16 cellular contexts compared by ENCODE assay signal in genomic region chrX:17390325-17390992, GRCh38. TPM values are rescaled to one million over a fixed set of nuclear protein-coding genes. Genes with fewer than 3 reads are reported as not detected.
A peak's percentile ranks its signal among the peaks of the same experiment; 100 is the strongest.
DNase-seq lines count a peak whose midpoint lies in the region; ATAC-seq, FAIRE-seq and TF ChIP-seq lines count a peak whose summit lies in the region.
"Had no signal": no experiment of that assay in that cellular context is flagged by ENCODE, and none has a peak within 500 bp of the region (broad histone marks: within the 10 kb centered on the region; RNA-seq: fewer than 3 reads in every experiment).

No MANE protein-coding gene starts in this region.

- WGBS in psoas muscle, 3 donors = 35 to 46% (median 39%) methylated on average over 6 of the region's 6 CpGs

- H3K27ac ChIP-seq in HEK293 (ENCODE audit: extremely low read depth, low read depth, low read length) (no peak overlapping the region), psoas muscle (no peak overlapping the region)
- H3K27ac ChIP-seq: SJSA1 had no signal

- H3K4me1 ChIP-seq in HEK293 (ENCODE audit: control insufficient read depth, insufficient read depth, low read length) (0 out of 2 replicates have a peak, but pooled peaks cover 2% of the 10 kb centered on the region), psoas muscle (no peaks in the 10 kb centered on the region)
- H3K4me1 ChIP-seq: Caco-2, SJSA1 had no signal

- POLR2A ChIA-PET in HEK293 (lab: Yijun Ruan, JAX) = interaction anchor here (0.6 kb wide), 1 partner anchor 22 kb away, joined by 3 read pairs; no protein-coding TSS in a partner anchor

- CTCF ChIA-PET in HEK293 (lab: Yijun Ruan, JAX) = interaction anchor here (0.5 to 0.7 kb wide), 2 partner anchors 274 to 352 kb away, joined by 3 to 7 read pairs; no protein-coding TSS in a partner anchor

- TF ChIP-seq CTCF in AG09319 (IDR thresholded peaks at IDR 0.05; ENCODE audit: low read depth, low read length) (no peak), HEK293 (tag by site-specific recombination; IDR thresholded peaks at IDR 0.05) (no peak), psoas muscle (IDR thresholded peaks at IDR 0.05) (no peak)

- H3K9me3 ChIP-seq in HEK293 (ENCODE audit: control insufficient read depth, insufficient read depth, low read depth, low read length) (no peaks in the 10 kb centered on the region), psoas muscle (no peaks in the 10 kb centered on the region)
- H3K9me3 ChIP-seq: Caco-2, SJSA1 had no signal

- ATAC-seq in psoas muscle = peak in 3 of 4 donors; percentile 30 to 51 (median 47)

- peak; percentile 51 for FAIRE-seq in colon (lab: Jason Lieb, UNC)
- FAIRE-seq: H54 had no signal

- peak; percentile 49 for DNase-seq in AG09319 (ENCODE audit: extremely low read depth, low read depth)
- no peak for DNase-seq in psoas muscle
- no peak for DNase-seq in NCI-H2171 treated with DMSO at 0.1 percent for 48 hours (lab: John Stamatoyannopoulos, UW)
- no peak for DNase-seq in ecto neural progenitor cell (ENCODE audit: low spot score)
- no peak for DNase-seq in NCI-H1048 (lab: John Stamatoyannopoulos, UW)
- DNase-seq: Caco-2, DMS153, EL, NCI-H187, NCI-H345, NCI-H526 treated with DMSO at 0.1 percent for 48 hours had no signal

- intact Hi-C loops in psoas muscle (cut with DNase I) = no loop called here

- H3K4me3 ChIP-seq in HEK293 (ENCODE audit: low read depth, low read length) = no peak overlapping the region
- no peak overlapping the region for H3K4me3 ChIP-seq in psoas muscle
- H3K4me3 ChIP-seq: SJSA1 had no signal

- peaks cover 0 to 11% (median 0%) of the 10 kb centered on the region in 3 donors for H3K27me3 ChIP-seq in psoas muscle (ENCODE audit: insufficient read depth in 3 of 3, low read length in 2 of 3)
- H3K27me3 ChIP-seq: SJSA1 had no signal

- H3K36me3 ChIP-seq in HEK293 (ENCODE audit: control insufficient read depth in 2 of 2, insufficient read depth in 1 of 2, low read length in 2 of 2) (no peaks in the 10 kb centered on the region), psoas muscle (ENCODE audit: insufficient read depth in 1 of 2, low read depth in 1 of 2) (no peaks in the 10 kb centered on the region)
- H3K36me3 ChIP-seq: SJSA1 had no signal

TF ChIP-seq in HEK293, 187 proteins besides CTCF, POLR2A, EP300 and RAD21:
- no peak for TF ChIP-seq ZNF791 (tag by site-specific recombination; IDR thresholded peaks at IDR 0.05)
- no peak for TF ChIP-seq ZNF202 (tag by site-specific recombination; IDR thresholded peaks at IDR 0.05; ENCODE audit: borderline replicate concordance)
- no peak for TF ChIP-seq ZNF248 (tag by site-specific recombination; IDR thresholded peaks at IDR 0.05)
- no peak for TF ChIP-seq YY2 (tag by site-specific recombination; IDR thresholded peaks at IDR 0.05)
- no peak for TF ChIP-seq SETDB1 (IDR thresholded peaks at IDR 0.05; ENCODE audit: insufficient read length, low read length)
- no peak for TF ChIP-seq INSM2 (tag by site-specific recombination; IDR thresholded peaks at IDR 0.05)
- TF ChIP-seq KLF1 (tag by site-specific recombination; IDR thresholded peaks at IDR 0.05) = no peak
- peak; percentile 28; the same call in 1 of the 2 replicates for TF ChIP-seq TCF7L2 (IDR thresholded peaks at IDR 0.05; ENCODE audit: borderline replicate concordance, low read depth, low read length)
- TF ChIP-seq ZNF132 (tag by site-specific recombination; IDR thresholded peaks at IDR 0.05; ENCODE audit: borderline replicate concordance) = no peak
- peak; percentile 24; the same call in 1 of the 2 replicates for TF ChIP-seq GLIS1 (tag by site-specific recombination; IDR thresholded peaks at IDR 0.05)
- TF ChIP-seq ZNF366 (tag by site-specific recombination; conservative IDR thresholded peaks at IDR 0.05) = 0 out of 2 replicates have a peak, but pooled peaks have one; percentile 27
- TF ChIP-seq REPIN1 (tag by site-specific recombination; IDR thresholded peaks at IDR 0.05; ENCODE audit: low read depth) = no peak
- TF ChIP-seq ZNF629 (tag by site-specific recombination; IDR thresholded peaks at IDR 0.05) = peak; percentile 32
- no peak for TF ChIP-seq PBX3 (CRISPR knock-in tag; IDR thresholded peaks at IDR 0.05)
- no peak for TF ChIP-seq ZNF624 (tag by site-specific recombination; IDR thresholded peaks at IDR 0.05)
- no peak for TF ChIP-seq GLI2 (tag by site-specific recombination; IDR thresholded peaks at IDR 0.05; ENCODE audit: borderline replicate concordance, low read depth)
- no peak for TF ChIP-seq ZNF311 (tag by site-specific recombination; IDR thresholded peaks at IDR 0.05; ENCODE audit: borderline replicate concordance)
- no peak for TF ChIP-seq ZBTB10 (tag by site-specific recombination; IDR thresholded peaks at IDR 0.05)
- TF ChIP-seq PRDM10 (tag by site-specific recombination; IDR thresholded peaks at IDR 0.05) = peak; percentile 20; the same call in 1 of the 2 replicates

RNA-seq across cellular contexts. Expression of gene NHS, which starts 15.5 kb away (rescaled TPM):
- 1 to 10 TPM in 1 of 4 donors, under 1 TPM in 3; 0.22 to 1.3 (median 0.37) TPM for total RNA-seq in psoas muscle
- polyA plus RNA-seq in psoas muscle = under 1 TPM; 0.04 to 0.09 (median 0.08) TPM
- polyA plus RNA-seq: IgD-negative memory B cell had no signal
